10 cellular contexts compared by ENCODE assay signal in the genomic region with DNA sequence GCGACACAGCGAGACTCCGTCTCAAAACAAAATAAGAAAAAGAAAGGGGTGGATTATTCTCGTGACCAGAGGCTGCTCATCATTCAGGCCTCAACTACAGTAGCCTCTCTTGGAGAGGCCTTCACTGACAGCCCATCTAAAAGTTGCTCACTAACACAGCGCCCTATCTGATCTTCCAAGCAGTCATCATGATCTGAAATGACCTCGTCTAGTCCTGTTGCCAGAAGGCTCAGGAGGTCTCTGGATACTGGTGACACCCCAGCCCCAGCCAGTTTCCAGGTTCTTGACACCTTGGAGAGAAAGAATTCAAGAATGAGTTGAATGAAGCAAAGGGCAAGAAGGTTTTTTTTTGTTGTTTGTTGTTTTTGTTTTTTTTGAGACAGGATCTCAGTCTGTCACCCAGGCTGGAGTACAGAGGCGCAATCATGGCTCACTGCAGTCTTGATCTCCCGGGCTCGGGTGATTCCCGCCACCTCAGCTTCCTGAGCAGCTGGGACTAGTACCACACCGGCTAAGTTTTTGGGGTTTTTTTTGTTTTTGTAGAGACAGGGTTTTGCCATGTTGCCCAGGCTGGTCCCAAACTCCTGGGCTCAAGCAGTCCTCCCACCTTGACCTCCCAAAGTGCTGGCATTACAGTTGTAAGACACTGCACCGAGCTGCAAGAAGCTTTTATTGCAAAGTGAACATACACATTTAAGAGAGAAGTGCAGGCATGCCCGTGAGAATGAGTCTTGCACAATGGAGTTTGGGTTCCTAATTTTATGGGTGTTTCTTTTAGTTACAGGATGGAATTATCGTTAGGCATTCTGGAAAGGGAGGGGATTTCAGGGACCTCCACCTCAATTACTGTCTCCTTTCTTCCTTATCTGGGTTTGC. TPM values are rescaled to one million over a fixed set of nuclear protein-coding genes. Genes with fewer than 3 reads are reported as not detected.
DNase-seq lines count a peak whose midpoint lies in the region; ATAC-seq, FAIRE-seq and TF ChIP-seq lines count a peak whose summit lies in the region.
"Had no signal": no experiment of that assay in that cellular context is flagged by ENCODE, and none has a peak within 500 bp of the region (broad histone marks: within the 10 kb centered on the region; RNA-seq: fewer than 3 reads in every experiment).

No MANE protein-coding gene starts in this region.

- TF ChIP-seq CTCF in activated B cell treated with CpG ODN at 0.5 μM for 24 hours (IDR thresholded peaks at IDR 0.05) (no peak), kidney (IDR thresholded peaks at IDR 0.05; ENCODE audit: borderline replicate concordance, extremely low read depth, insufficient read depth) (no peak)

- H3K9me3 Mint-ChIP-seq in stimulated activated naive CD8-positive, alpha-beta T cell treated with anti-CD3 and anti-CD28 coated beads, Interleukin-15, Interleukin-2, amounts not matched to agents 100 ng/mL and 50 ng/mL, for 24 hours: no peaks in the 10 kb centered on the region
- no peaks in the 10 kb centered on the region for H3K9me3 Mint-ChIP-seq in activated B cell treated with CpG ODN at 0.5 μM for 24 hours

- no peak for DNase-seq in stimulated activated naive CD8-positive, alpha-beta T cell treated with anti-CD3 and anti-CD28 coated beads, Interleukin-15, Interleukin-2, amounts not matched to agents 100 U/mL and 50 U/mL, for 24 hours
- DNase-seq in activated B cell treated with CpG ODN at 0.5 μM for 24 hours (no peak), kidney (peak; percentile 40), H4 (ENCODE audit: low spot score) (no peak), GM03348 (ENCODE audit: low spot score) (no peak), nucleus accumbens (lab: John Stamatoyannopoulos, UW) (no peak)
- DNase-seq: activated CD8-positive, alpha-beta memory T cell treated with anti-CD3 and anti-CD28 coated beads for 24 hours; NCI-H446 treated with DMSO at 0.1 percent for 48 hours had no signal

- FAIRE-seq in kidney (lab: Jason Lieb, UNC): no peak

- peak overlapping the region; percentile 50 for H3K4me3 Mint-ChIP-seq in stimulated activated naive CD8-positive, alpha-beta T cell treated with anti-CD3 and anti-CD28 coated beads, Interleukin-15, Interleukin-2, amounts not matched to agents 100 ng/mL and 50 ng/mL, for 24 hours
- peak overlapping the region; percentile 95 for H3K4me3 Mint-ChIP-seq in activated B cell treated with CpG ODN at 0.5 μM for 24 hours

- no peak overlapping the region for H3K27ac ChIP-seq in kidney (ENCODE audit: low read depth in 2 of 2, low read length in 2 of 2)

- no peaks in the 10 kb centered on the region for H3K9me3 ChIP-seq in kidney (ENCODE audit: control insufficient read depth in 1 of 2, low read length in 2 of 2)

- H3K4me1 ChIP-seq in kidney (ENCODE audit: control insufficient read depth in 1 of 2, insufficient read depth in 1 of 2, low read depth in 1 of 2, low read length in 2 of 2): peaks cover 16 to 19% of the 10 kb centered on the region in 2 donors

- POLR2A ChIA-PET in activated B cell treated with CpG ODN at 0.5 μM for 24 hours (lab: Charles Lee): interaction anchor here (0.7 to 10.9 kb wide), 7 partner anchors 9 to 213 kb away, joined by 3 to 182 read pairs (median 51); a partner anchor contains a TSS

- H3K36me3 ChIP-seq in kidney (ENCODE audit: control insufficient read depth in 1 of 2, insufficient read depth in 2 of 2, low read length in 2 of 2): no peaks in the 10 kb centered on the region

- H3K27ac Mint-ChIP-seq in stimulated activated naive CD8-positive, alpha-beta T cell treated with anti-CD3 and anti-CD28 coated beads, Interleukin-15, Interleukin-2, amounts not matched to agents 100 ng/mL and 50 ng/mL, for 24 hours: peak overlapping the region; percentile 74
- peak overlapping the region; percentile 96 for H3K27ac Mint-ChIP-seq in activated B cell treated with CpG ODN at 0.5 μM for 24 hours

- ATAC-seq in stimulated activated naive CD8-positive, alpha-beta T cell treated with anti-CD3 and anti-CD28 coated beads, Interleukin-15, Interleukin-2, amounts not matched to agents 100 U/mL and 50 U/mL, for 24 hours: no peak
- ATAC-seq in activated B cell treated with CpG ODN at 0.5 μM for 24 hours (ENCODE audit: low read depth): no peak
- ATAC-seq in HG03280 (IDR thresholded peaks at IDR 0.05; ENCODE audit: unreplicated experiment): no peak

- CTCF ChIA-PET in activated B cell treated with CpG ODN at 0.5 μM for 24 hours (lab: Charles Lee): interaction anchor here (1.8 to 4.9 kb wide), 2 partner anchors 10 to 16 kb away, joined by 4 to 58 read pairs; no protein-coding TSS in a partner anchor

- peaks cover 12% of the 10 kb centered on the region for H3K36me3 Mint-ChIP-seq in stimulated activated naive CD8-positive, alpha-beta T cell treated with anti-CD3 and anti-CD28 coated beads, Interleukin-15, Interleukin-2, amounts not matched to agents 100 ng/mL and 50 ng/mL, for 24 hours (ENCODE audit: low read depth)
- peaks cover 22% of the 10 kb centered on the region for H3K36me3 Mint-ChIP-seq in activated B cell treated with CpG ODN at 0.5 μM for 24 hours (ENCODE audit: low read depth)

- no peak overlapping the region for H3K9ac ChIP-seq in kidney (ENCODE audit: low read length in 2 of 2)

- H3K4me3 ChIP-seq in kidney (ENCODE audit: low read length in 2 of 2): no peak overlapping the region

- intact Hi-C loops in activated B cell treated with CpG ODN at 0.5 μM for 24 hours (cut with micrococcal nuclease): loop anchor here (5.0 kb wide), 1 partner anchor 852 kb away; no protein-coding TSS in a partner anchor
- intact Hi-C loops in kidney (cut with DNase I): no loop called here

- H3K27me3 Mint-ChIP-seq in stimulated activated naive CD8-positive, alpha-beta T cell treated with anti-CD3 and anti-CD28 coated beads, Interleukin-15, Interleukin-2, amounts not matched to agents 100 ng/mL and 50 ng/mL, for 24 hours: no peaks in the 10 kb centered on the region
- no peaks in the 10 kb centered on the region for H3K27me3 Mint-ChIP-seq in activated B cell treated with CpG ODN at 0.5 μM for 24 hours

- H3K4me1 Mint-ChIP-seq in stimulated activated naive CD8-positive, alpha-beta T cell treated with anti-CD3 and anti-CD28 coated beads, Interleukin-15, Interleukin-2, amounts not matched to agents 100 ng/mL and 50 ng/mL, for 24 hours (ENCODE audit: low read depth): peaks cover 53% of the 10 kb centered on the region
- peaks cover 51% of the 10 kb centered on the region for H3K4me1 Mint-ChIP-seq in activated B cell treated with CpG ODN at 0.5 μM for 24 hours

RNA-seq across cellular contexts. Expression of a gene that starts 2.7 kb away (rescaled TPM):
- total RNA-seq in activated B cell treated with CpG ODN at 0.5 μM for 24 hours (143 and 163 TPM in 2 replicates), kidney (59.5 TPM)
- 23.8 TPM for polyA plus RNA-seq in kidney (ENCODE audit: insufficient read depth, low read depth, low replicate concordance)
- 16.7 and 19.4 TPM in 2 replicates for total RNA-seq in H4 (2014; rRNA removed; shearing (Covaris generic))

RNA-seq across cellular contexts. Expression of a gene that starts 51.6 kb away (rescaled TPM):
- total RNA-seq in activated B cell treated with CpG ODN at 0.5 μM for 24 hours (224 and 265 TPM in 2 replicates), kidney (101 TPM)
- polyA plus RNA-seq in kidney (ENCODE audit: insufficient read depth, low read depth, low replicate concordance): 55.5 TPM
- total RNA-seq in H4 (2014; rRNA removed; shearing (Covaris generic)): 242 and 250 TPM in 2 replicates

RNA-seq across cellular contexts. Expression of a gene that starts 57.1 kb away (rescaled TPM):
- total RNA-seq in activated B cell treated with CpG ODN at 0.5 μM for 24 hours: 54.3 and 63.2 TPM in 2 replicates
- 60.8 TPM for total RNA-seq in kidney
- 70.9 TPM for polyA plus RNA-seq in kidney (ENCODE audit: insufficient read depth, low read depth, low replicate concordance)
- 23.7 and 24.4 TPM in 2 replicates for total RNA-seq in H4 (2014; rRNA removed; shearing (Covaris generic))
